Comparison of ENCODE assay signal across 11 cellular contexts in the genomic region with DNA sequence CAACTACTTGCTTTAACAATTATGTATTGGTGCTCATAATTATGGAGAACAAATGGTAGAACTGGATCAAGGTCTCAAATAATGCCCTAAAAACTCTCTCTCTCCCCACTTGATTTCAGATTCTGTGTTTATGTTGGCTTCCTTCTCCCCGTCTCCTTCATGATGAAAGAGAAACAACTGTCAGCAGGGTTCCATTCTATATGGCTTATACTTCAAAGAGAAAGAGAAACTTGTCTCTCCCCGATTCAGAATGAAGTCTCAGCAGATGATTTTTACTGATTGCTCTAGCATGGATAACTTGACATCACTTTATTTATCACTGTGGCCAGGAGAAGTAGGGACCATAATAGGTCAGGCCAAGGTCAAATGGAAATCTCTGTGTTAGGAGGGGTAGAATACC.
"Had no signal": no experiment of that assay in that cellular context is flagged by ENCODE, and none has a peak within 500 bp of the region (broad histone marks: within the 10 kb centered on the region; RNA-seq: fewer than 3 reads in every experiment).

No MANE protein-coding gene starts in this region.

- H3K27ac ChIP-seq: GM23248 had no signal

- H3K4me1 ChIP-seq: HAP-1 had no signal

- H3K4me2 ChIP-seq: GM23338 had no signal

- H2AFZ ChIP-seq: GM23248, GM23338 had no signal

- H3K9ac ChIP-seq: GM23248 had no signal

- DNase-seq: GM23248, GOT3, H7, H9, HCEC 1CT, HFFc6 had no signal

- FAIRE-seq: H1, H54 had no signal

- ATAC-seq: GM23338, HCT116 had no signal

- H3K36me3 ChIP-seq: HAP-1 had no signal

- H3K9me3 ChIP-seq: HAP-1 had no signal

- H3K4me3 ChIP-seq: GM23248, GM23338, HAP-1 had no signal
